In the genomic region with DNA sequence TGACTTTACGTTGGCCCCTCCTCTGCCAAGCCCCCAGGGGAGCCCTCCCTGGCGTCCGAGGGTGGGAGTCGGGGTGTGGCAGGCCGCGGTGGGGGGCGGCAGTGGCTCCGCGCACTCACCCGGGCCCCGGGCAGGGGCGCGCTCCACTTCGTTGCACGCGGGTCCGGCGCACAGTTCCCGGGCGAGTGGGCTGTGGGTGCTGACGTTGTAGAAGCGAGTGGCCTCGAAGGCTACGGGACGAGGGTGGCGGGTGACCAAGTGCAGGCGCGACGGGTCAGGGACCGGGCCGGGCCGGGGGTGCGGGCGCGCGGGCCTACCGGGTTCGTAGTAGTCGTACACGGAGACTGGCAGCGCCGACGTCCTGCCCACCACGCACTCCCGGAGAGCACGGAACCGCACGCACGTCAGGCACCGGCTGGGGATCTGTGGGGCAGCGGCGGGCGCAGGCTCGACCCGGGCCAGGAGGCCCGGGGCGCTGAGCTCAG, we compare ENCODE assay signal across 8 cellular contexts. TPM values are rescaled to one million over a fixed set of nuclear protein-coding genes. Genes with fewer than 3 reads are reported as not detected.
DNase-seq lines count a peak whose midpoint lies in the region; ATAC-seq, FAIRE-seq and TF ChIP-seq lines count a peak whose summit lies in the region.

No MANE protein-coding gene starts in this region.

- H3K27ac ChIP-seq in pancreas, result peak overlapping the region in 2 of 4 donors; percentile 33 to 48

- H3K9me3 ChIP-seq in pancreas, result no peaks in the 10 kb centered on the region

- no peak for FAIRE-seq in pancreas (lab: Jason Lieb, UNC)

- TF ChIP-seq CTCF in foreskin fibroblast (IDR thresholded peaks at IDR 0.05; ENCODE audit: low read depth, low read length) (no peak), pancreas (IDR thresholded peaks at IDR 0.05) (no peak)

- intact Hi-C loops in pancreas (cut with DNase I), result no loop called here

- peak overlapping the region; percentile 51 to 61 for H3K4me3 ChIP-seq in foreskin fibroblast (ENCODE audit: low read depth in 1 of 2, low read length in 2 of 2)
- peak overlapping the region; percentile 29 to 59 (median 42) for H3K4me3 ChIP-seq in pancreas

- H3K36me3 ChIP-seq in pancreas, result no peaks in the 10 kb centered on the region

- H3K27me3 ChIP-seq in pancreas, result no peaks in the 10 kb centered on the region

- H3K4me1 ChIP-seq in pancreas, result no peaks in the 10 kb centered on the region

- 4% methylated on average over 49 to 57 of the region's 57 CpGs for WGBS in pancreas, 2 donors

- DNase-seq in AG20443 (ENCODE audit: low spot score), result peak; percentile 61
- DNase-seq in foreskin fibroblast, result peak; percentile 24 to 58
- peak in 2 of 6 donors; percentile 73 to 84 for DNase-seq in pancreas
- DNase-seq in NCI-H524 (lab: John Stamatoyannopoulos, UW), result no peak
- DNase-seq in activated CD4-positive, alpha-beta T cell treated with anti-CD3 and anti-CD28 coated beads for 48 hours, result no peak
- no peak for DNase-seq in GF-D8 (lab: John Stamatoyannopoulos, UW)

- ATAC-seq in GM21723 (IDR thresholded peaks at IDR 0.05; ENCODE audit: unreplicated experiment) (peak; percentile 25), SK-N-SH treated with all-trans-retinoic acid at 6 μM for 48 hours (peak; percentile 49), pancreas (peak; percentile 6 to 24 (median 18))

TF ChIP-seq in SK-N-SH treated with all-trans-retinoic acid at 6 μM for 48 hours, 23 proteins besides CTCF, POLR2A, EP300 and RAD21:
- TF ChIP-seq SNAI2 (CRISPR knock-in tag; IDR thresholded peaks at IDR 0.05), result no peak
- no peak for TF ChIP-seq ESRRG (CRISPR knock-in tag; IDR thresholded peaks at IDR 0.05)
- no peak for TF ChIP-seq BACH2 (CRISPR knock-in tag; IDR thresholded peaks at IDR 0.05; ENCODE audit: borderline replicate concordance)
- TF ChIP-seq, protein P1, sequence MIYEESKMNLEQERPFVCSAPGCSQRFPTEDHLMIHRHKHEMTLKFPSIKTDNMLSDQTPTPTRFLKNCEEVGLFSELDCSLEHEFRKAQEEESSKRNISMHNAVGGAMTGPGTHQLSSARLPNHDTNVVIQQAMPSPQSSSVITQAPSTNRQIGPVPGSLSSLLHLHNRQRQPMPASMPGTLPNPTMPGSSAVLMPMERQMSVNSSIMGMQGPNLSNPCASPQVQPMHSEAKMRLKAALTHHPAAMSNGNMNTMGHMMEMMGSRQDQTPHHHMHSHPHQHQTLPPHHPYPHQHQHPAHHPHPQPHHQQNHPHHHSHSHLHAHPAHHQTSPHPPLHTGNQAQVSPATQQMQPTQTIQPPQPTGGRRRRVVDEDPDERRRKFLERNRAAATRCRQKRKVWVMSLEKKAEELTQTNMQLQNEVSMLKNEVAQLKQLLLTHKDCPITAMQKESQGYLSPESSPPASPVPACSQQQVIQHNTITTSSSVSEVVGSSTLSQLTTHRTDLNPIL (CRISPR knock-in tag; IDR thresholded peaks at IDR 0.05; ENCODE audit: low read depth), result no peak
- TF ChIP-seq, protein P2, sequence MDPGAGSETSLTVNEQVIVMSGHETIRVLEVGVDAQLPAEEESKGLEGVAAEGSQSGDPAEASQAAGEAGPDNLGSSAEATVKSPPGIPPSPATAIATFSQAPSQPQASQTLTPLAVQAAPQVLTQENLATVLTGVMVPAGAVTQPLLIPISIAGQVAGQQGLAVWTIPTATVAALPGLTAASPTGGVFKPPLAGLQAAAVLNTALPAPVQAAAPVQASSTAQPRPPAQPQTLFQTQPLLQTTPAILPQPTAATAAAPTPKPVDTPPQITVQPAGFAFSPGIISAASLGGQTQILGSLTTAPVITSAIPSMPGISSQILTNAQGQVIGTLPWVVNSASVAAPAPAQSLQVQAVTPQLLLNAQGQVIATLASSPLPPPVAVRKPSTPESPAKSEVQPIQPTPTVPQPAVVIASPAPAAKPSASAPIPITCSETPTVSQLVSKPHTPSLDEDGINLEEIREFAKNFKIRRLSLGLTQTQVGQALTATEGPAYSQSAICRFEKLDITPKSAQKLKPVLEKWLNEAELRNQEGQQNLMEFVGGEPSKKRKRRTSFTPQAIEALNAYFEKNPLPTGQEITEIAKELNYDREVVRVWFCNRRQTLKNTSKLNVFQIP (CRISPR knock-in tag; IDR thresholded peaks at IDR 0.05; ENCODE audit: borderline replicate concordance, low read depth), result no peak

RNA-seq across cellular contexts. Expression of a gene that starts 8.8 kb away (rescaled TPM):
- 1 to 10 TPM in 5 of 6 donors, under 1 TPM in 1; 0.24 to 4.4 (median 1.2) TPM for total RNA-seq in pancreas
- 1 to 10 TPM; 2.4 to 9.0 TPM for polyA plus RNA-seq in pancreas

Comparison
In these comparisons a context has a peak if more than half of its experiments do, and no peak if none do; other contexts are left out.
1. DNase-seq: peak in AG20443 (single experiment) and foreskin fibroblast (2 of 2); none in NCI-H524 (0 of 2), activated CD4-positive, alpha-beta T cell treated with anti-CD3 and anti-CD28 coated beads for 48 hours (single experiment) and GF-D8 (single experiment).
2. Peak in every context shown above with its lines, with median percentiles within 50 percentile points of each other: ATAC-seq.